Comparison of ENCODE assay signal across 1 cellular context in the genomic region with DNA sequence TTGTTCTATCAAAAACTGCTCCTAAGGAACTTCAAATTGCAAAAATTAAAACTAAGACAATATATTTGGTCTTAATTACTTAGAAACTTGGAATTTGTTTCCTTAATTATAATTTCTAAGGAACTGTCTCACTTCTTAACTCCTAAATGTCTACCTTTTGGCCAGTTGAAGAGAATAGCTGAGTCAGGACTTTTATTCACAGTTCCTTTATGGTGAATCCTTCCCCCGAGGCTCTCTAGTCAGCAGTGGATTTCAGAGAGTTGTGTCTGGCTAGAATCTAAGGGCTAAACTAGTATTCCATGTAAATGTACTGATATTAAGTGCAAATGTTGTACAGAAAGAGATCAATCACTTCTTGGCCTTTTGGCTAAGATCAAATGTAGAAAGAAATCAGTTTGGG.
TF ChIP-seq lines count a peak whose summit lies in the region.

No MANE protein-coding gene starts in this region.

TF ChIP-seq in GM23338, 12 proteins besides CTCF, POLR2A, EP300 and RAD21 (continued from another document):
- TF ChIP-seq STAT1 (IDR thresholded peaks at IDR 0.05; ENCODE audit: unreplicated experiment) (no peak), EZH2 (IDR thresholded peaks at IDR 0.05; ENCODE audit: low read depth, unreplicated experiment) (no peak), ZNF114 (CRISPR knock-in tag; IDR thresholded peaks at IDR 0.05) (no peak), POLR2AphosphoS5 (IDR thresholded peaks at IDR 0.05; ENCODE audit: low read depth) (no peak), EZH2phosphoT487 (IDR thresholded peaks at IDR 0.05; ENCODE audit: unreplicated experiment) (no peak)
